1 cellular context compared by ENCODE assay signal in the genomic region with DNA sequence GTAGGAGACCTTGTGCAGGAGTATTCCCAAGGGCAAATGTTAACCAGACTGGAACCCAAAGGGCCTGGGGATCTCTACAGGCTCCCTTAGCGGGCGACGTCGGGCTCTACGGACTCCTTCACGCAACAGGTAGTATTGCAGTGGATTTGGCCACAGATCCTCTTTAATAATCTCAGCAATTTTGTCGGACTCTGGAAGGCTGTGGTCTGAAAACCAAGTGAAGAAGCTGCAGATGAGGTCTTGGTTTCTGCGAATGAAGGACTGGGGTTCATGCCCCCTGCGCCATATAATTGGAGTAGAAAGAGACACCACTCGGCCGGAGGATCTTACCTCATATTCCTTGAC.
TF ChIP-seq lines count a peak whose summit lies in the region.

No MANE protein-coding gene starts in this region.

TF ChIP-seq in HepG2, 621 proteins besides CTCF, POLR2A, EP300 and RAD21:
- TF ChIP-seq XRCC5 (optimal IDR thresholded peaks at IDR 0.05; ENCODE audit: low read length): no peak
- TF ChIP-seq ZNF33B (CRISPR knock-in tag; IDR thresholded peaks at IDR 0.05): 0 out of 2 replicates have a peak, but pooled peaks have one; percentile 34
